In the genomic region with DNA sequence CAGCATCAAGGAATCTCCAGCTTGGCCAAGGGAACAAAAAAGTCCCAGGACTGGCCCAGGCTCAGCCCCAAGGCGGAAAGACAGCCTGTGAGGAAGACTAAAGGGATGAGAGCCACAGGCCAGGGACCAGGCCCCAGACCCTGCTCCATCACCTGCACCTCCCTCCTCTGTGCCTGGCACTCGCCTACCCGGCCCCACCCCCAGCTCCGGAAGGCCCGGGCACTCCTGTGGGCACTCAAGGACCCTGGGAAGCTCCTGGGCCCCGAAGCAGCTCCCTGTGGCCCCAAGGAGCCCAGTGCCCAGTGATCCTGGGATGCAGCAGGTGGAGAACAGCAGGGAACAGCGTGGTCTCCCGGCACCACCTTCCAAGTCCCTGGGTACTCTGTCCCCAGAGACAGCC, we compare ENCODE assay signal across 36 cellular contexts. TPM values are rescaled to one million over a fixed set of nuclear protein-coding genes. Genes with fewer than 3 reads are reported as not detected.
"Had no signal": no experiment of that assay in that cellular context is flagged by ENCODE, and none has a peak within 500 bp of the region (broad histone marks: within the 10 kb centered on the region; RNA-seq: fewer than 3 reads in every experiment).

No MANE protein-coding gene starts in this region.

- H3K27ac ChIP-seq: adrenal gland, body of pancreas, cardiac muscle cell, VCaP had no signal

- H3K9me3 ChIP-seq: adrenal gland, body of pancreas had no signal

- ATAC-seq: activated CD8-positive, alpha-beta T cell treated with anti-CD3 and anti-CD28 coated beads for 36 hours; activated naive CD4-positive, alpha-beta T cell treated with anti-CD3 and anti-CD28 coated beads, Interleukin-2, amount 50 U/mL, for 72 hours; activated T-cell treated with anti-CD3 and anti-CD28 coated beads, Interleukin-2, amount 50 U/mL, for 4 hours; activated T-cell treated with anti-CD3 and anti-CD28 coated beads, Interleukin-2, amount 50 U/mL, for 72 hours; activated T-helper 17 cell treated with anti-CD3 and anti-CD28 coated beads, Interleukin-2, amount 50 U/mL, for 72 hours; body of pancreas had no signal

- H3K4me1 ChIP-seq: adrenal gland, body of pancreas had no signal

- H3K27me3 ChIP-seq: body of pancreas, cardiac muscle cell had no signal

- DNase-seq: activated B cell treated with CpG ODN at 0.5 μM for 24 hours; activated CD4-positive, alpha-beta memory T cell treated with anti-CD3 and anti-CD28 coated beads for 36 hours; activated CD4-positive, alpha-beta T cell treated with anti-CD3 and anti-CD28 coated beads for 4 hours; activated CD4-positive, alpha-beta T cell treated with anti-CD3 and anti-CD28 coated beads, Interleukin-2, amount 10 ng/mL, durations not matched to agents 24 days and 14 days; activated CD4-positive, alpha-beta T cell treated with anti-CD3 and anti-CD28 coated beads, Interleukin-2, amount 50 U/mL, for 1 hour; activated CD4-positive, alpha-beta T cell treated with anti-CD3 and anti-CD28 coated beads, Interleukin-2, amount 50 U/mL, for 4 hours; activated CD4-positive, CD25-positive, alpha-beta regulatory T cell treated with anti-CD3 and anti-CD28 coated beads, Interleukin-2, amount 50 U/mL, for 72 hours; activated CD8-positive, alpha-beta memory T cell treated with anti-CD3 and anti-CD28 coated beads, Interleukin-2, amount 50 U/mL, for 4 hours; activated CD8-positive, alpha-beta T cell treated with anti-CD3 and anti-CD28 coated beads for 36 hours; activated effector memory CD4-positive, alpha-beta T cell treated with anti-CD3 and anti-CD28 coated beads, Interleukin-2, amount 50 U/mL, for 16 hours; activated gamma-delta T cell treated with Interleukin-2 at 50 U/mL for 16 hours; activated naive CD4-positive, alpha-beta T cell; activated naive CD4-positive, alpha-beta T cell treated with anti-CD3 and anti-CD28 coated beads for 36 hours; activated naive CD4-positive, alpha-beta T cell treated with anti-CD3 and anti-CD28 coated beads, Interleukin-2, amount 50 U/mL, for 16 hours; activated naive CD8-positive, alpha-beta T cell treated with anti-CD3 and anti-CD28 coated beads for 36 hours; activated T-cell treated with anti-CD3 and anti-CD28 coated beads for 4 hours; activated T-cell treated with anti-CD3 and anti-CD28 coated beads, Interleukin-2, amount 50 U/mL, for 1 hour; activated T-cell treated with anti-CD3 and anti-CD28 coated beads, Interleukin-2, amount 50 U/mL, for 4 hours; activated T-cell treated with anti-CD3 and anti-CD28 coated beads, Interleukin-2, amount 50 U/mL, for 72 hours; adrenal gland; amniotic stem cell; aorta; body of pancreas; caudate nucleus; cerebellar nuclear complex; T-helper 1 cell; T-helper 2 cell; T-helper 9 cell had no signal

- H3K4me3 ChIP-seq: adrenal gland, body of pancreas, cardiac muscle cell had no signal

- H3K4me3 Mint-ChIP-seq: activated B cell treated with CpG ODN at 0.5 μM for 24 hours; activated CD4-positive, alpha-beta memory T cell treated with anti-CD3 and anti-CD28 coated beads for 36 hours; activated CD4-positive, alpha-beta T cell treated with anti-CD3 and anti-CD28 coated beads, Interleukin-2, amount 10 ng/mL, durations not matched to agents 24 days and 14 days; activated CD8-positive, alpha-beta T cell treated with anti-CD3 and anti-CD28 coated beads for 36 hours; activated naive CD4-positive, alpha-beta T cell treated with anti-CD3 and anti-CD28 coated beads for 36 hours; activated naive CD8-positive, alpha-beta T cell treated with anti-CD3 and anti-CD28 coated beads for 36 hours; activated T-cell treated with anti-CD3 and anti-CD28 coated beads, Interleukin-2, amount 50 U/mL, for 4 hours; activated T-cell treated with anti-CD3 and anti-CD28 coated beads, Interleukin-2, amount 50 U/mL, for 72 hours; activated T-helper 1 cell treated with anti-CD3 and anti-CD28 coated beads, Interleukin-12 subunit alpha, Interleukin-12 subunit beta, Interleukin-2, Interleukin-4 antibody, amounts not matched to agents 30 ng/mL and 10 ng/mL and 1 ng/mL, durations not matched to agents 14 hours and 24 hours and 36 hours; activated T-helper 17 cell treated with anti-CD3 and anti-CD28 coated beads, Interleukin-2, amount 50 U/mL, for 72 hours; central memory CD8-positive, alpha-beta T cell; T-helper 1 cell treated with Interleukin-12 subunit alpha and Interleukin-12 subunit beta and Interleukin-4 antibody, amounts not matched to agents 30 μg/mL and 1 μg/mL, for 36 hours; T-helper 2 cell treated with Interferon-gamma antibody and Interleukin-4, amounts not matched to agents 5 μg/mL and 100 μg/mL, for 36 hours had no signal

- H3K36me3 Mint-ChIP-seq: activated CD4-positive, alpha-beta memory T cell treated with anti-CD3 and anti-CD28 coated beads for 36 hours; activated naive CD4-positive, alpha-beta T cell treated with anti-CD3 and anti-CD28 coated beads, Interleukin-2, amount 50 U/mL, for 72 hours; activated naive CD8-positive, alpha-beta T cell treated with anti-CD3 and anti-CD28 coated beads for 36 hours had no signal

- H3K27ac Mint-ChIP-seq: activated B cell treated with CpG ODN at 0.5 μM for 24 hours; activated CD4-positive, alpha-beta memory T cell treated with anti-CD3 and anti-CD28 coated beads for 36 hours; activated CD4-positive, alpha-beta T cell treated with anti-CD3 and anti-CD28 coated beads, Interleukin-2, amount 10 ng/mL, durations not matched to agents 24 days and 14 days; activated CD8-positive, alpha-beta T cell treated with anti-CD3 and anti-CD28 coated beads for 36 hours; activated naive CD4-positive, alpha-beta T cell treated with anti-CD3 and anti-CD28 coated beads for 36 hours; activated naive CD4-positive, alpha-beta T cell treated with anti-CD3 and anti-CD28 coated beads, Interleukin-2, amount 50 U/mL, for 72 hours; activated naive CD8-positive, alpha-beta T cell treated with anti-CD3 and anti-CD28 coated beads for 36 hours; activated T-cell treated with anti-CD3 and anti-CD28 coated beads, Interleukin-2, amount 50 U/mL, for 72 hours; activated T-helper 1 cell treated with anti-CD3 and anti-CD28 coated beads, Interleukin-12 subunit alpha, Interleukin-12 subunit beta, Interleukin-2, Interleukin-4 antibody, amounts not matched to agents 30 ng/mL and 10 ng/mL and 1 ng/mL, durations not matched to agents 14 hours and 24 hours and 36 hours; activated T-helper 17 cell treated with anti-CD3 and anti-CD28 coated beads, Interleukin-2, amount 50 U/mL, for 72 hours; T-helper 1 cell treated with Interleukin-12 subunit alpha and Interleukin-12 subunit beta and Interleukin-4 antibody, amounts not matched to agents 30 μg/mL and 1 μg/mL, for 36 hours; T-helper 2 cell treated with Interferon-gamma antibody and Interleukin-4, amounts not matched to agents 5 μg/mL and 100 μg/mL, for 36 hours had no signal

- H3K36me3 ChIP-seq: adrenal gland, cardiac muscle cell had no signal

- H3K9me3 Mint-ChIP-seq: activated B cell treated with CpG ODN at 0.5 μM for 24 hours; activated CD4-positive, alpha-beta memory T cell treated with anti-CD3 and anti-CD28 coated beads for 36 hours; activated CD4-positive, alpha-beta T cell treated with anti-CD3 and anti-CD28 coated beads, Interleukin-2, amount 10 ng/mL, durations not matched to agents 24 days and 14 days; activated CD8-positive, alpha-beta T cell treated with anti-CD3 and anti-CD28 coated beads for 36 hours; activated naive CD4-positive, alpha-beta T cell treated with anti-CD3 and anti-CD28 coated beads for 36 hours; activated naive CD4-positive, alpha-beta T cell treated with anti-CD3 and anti-CD28 coated beads, Interleukin-2, amount 50 U/mL, for 72 hours; activated naive CD8-positive, alpha-beta T cell treated with anti-CD3 and anti-CD28 coated beads for 36 hours; activated T-cell treated with anti-CD3 and anti-CD28 coated beads, Interleukin-2, amount 50 U/mL, for 4 hours; activated T-cell treated with anti-CD3 and anti-CD28 coated beads, Interleukin-2, amount 50 U/mL, for 72 hours; activated T-helper 1 cell treated with anti-CD3 and anti-CD28 coated beads, Interleukin-12 subunit alpha, Interleukin-12 subunit beta, Interleukin-2, Interleukin-4 antibody, amounts not matched to agents 30 ng/mL and 10 ng/mL and 1 ng/mL, durations not matched to agents 14 hours and 24 hours and 36 hours; activated T-helper 17 cell treated with anti-CD3 and anti-CD28 coated beads, Interleukin-2, amount 50 U/mL, for 72 hours; central memory CD8-positive, alpha-beta T cell; T-helper 1 cell treated with Interleukin-12 subunit alpha and Interleukin-12 subunit beta and Interleukin-4 antibody, amounts not matched to agents 30 μg/mL and 1 μg/mL, for 36 hours; T-helper 2 cell treated with Interferon-gamma antibody and Interleukin-4, amounts not matched to agents 5 μg/mL and 100 μg/mL, for 36 hours had no signal

RNA-seq across cellular contexts. Expression of a gene that starts 18.2 kb away (rescaled TPM):
- total RNA-seq: activated B cell treated with CpG ODN at 0.5 μM for 24 hours had no signal
- polyA plus RNA-seq: aorta, cardiac muscle cell had no signal
